ENCODE assay signal across 28 cellular contexts in the genomic region with DNA sequence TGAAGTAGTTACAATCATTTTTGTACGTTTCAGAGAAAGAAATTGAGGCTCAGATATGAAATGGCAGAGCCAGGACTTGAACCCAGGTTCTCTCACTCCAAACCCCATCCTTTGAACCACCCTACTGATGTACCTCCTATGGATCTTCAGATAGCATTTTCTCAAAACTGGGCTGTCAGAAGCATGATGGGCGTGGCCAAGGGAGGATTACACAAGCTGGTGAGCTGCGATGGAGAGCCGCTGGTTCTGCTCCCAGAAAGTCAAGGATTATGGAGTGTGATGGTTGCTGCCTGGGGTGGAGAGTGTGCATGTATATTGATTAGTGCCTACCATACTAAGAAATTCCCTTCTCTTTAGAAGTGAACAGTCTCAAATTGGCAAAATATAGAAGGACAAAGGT.
"Had no signal": no experiment of that assay in that cellular context is flagged by ENCODE, and none has a peak within 500 bp of the region (broad histone marks: within the 10 kb centered on the region; RNA-seq: fewer than 3 reads in every experiment).

No MANE protein-coding gene starts in this region.

- H3K27me3 ChIP-seq: left lung, neural progenitor cell, neutrophil, right atrium auricular region, right lobe of liver, stomach, testis, thyroid gland, transverse colon, upper lobe of left lung, vagina had no signal

- H3K4me2 ChIP-seq: neural progenitor cell, smooth muscle cell had no signal

- DNase-seq: hippocampal formation; kidney; left colon; left lung; lower lobe of right lung; mammary epithelial cell; mesenchymal stem cell; naive thymus-derived CD8-positive, alpha-beta T cell; nephron progenitor cell; occipital lobe; right lobe of liver; stimulated activated CD4-positive, alpha-beta T cell treated with anti-CD3 and anti-CD28 coated beads, Interleukin-12 subunit alpha, Interleukin-12 subunit beta, amount 100 ng/mL, for 4 hours; stimulated activated CD4-positive, alpha-beta T cell treated with anti-CD3 and anti-CD28 coated beads, Interleukin-15, amount 100 ng/mL, for 24 hours; stimulated activated CD4-positive, alpha-beta T cell treated with anti-CD3 and anti-CD28 coated beads, Interleukin-2, amount 100 ng/mL, for 24 hours; stimulated activated CD4-positive, alpha-beta T cell treated with anti-CD3 and anti-CD28 coated beads, Interleukin-4, amount 100 ng/mL, for 1 hour; stimulated activated naive B cell treated with anti-CD40 and anti-IgM and Interleukin-4, amounts not matched to agents 10 μg/mL and 1 μg/mL and 100 μg/mL, for 72 hours; stimulated activated naive CD8-positive, alpha-beta T cell treated with anti-CD3 and anti-CD28 coated beads, Interleukin-15, Interleukin-2, amounts not matched to agents 100 U/mL and 50 U/mL, for 24 hours; stomach; testis; thyroid gland; transverse colon; upper lobe of left lung had no signal

- H3K4me1 Mint-ChIP-seq: neural progenitor cell; stimulated activated naive B cell treated with anti-CD40 and anti-IgM and Interleukin-4, amounts not matched to agents 10 μg/mL and 1 μg/mL and 100 μg/mL, for 72 hours had no signal

- H3K9ac ChIP-seq: neural progenitor cell had no signal

- H3K4me3 ChIP-seq: left lung, lower lobe of right lung, neural progenitor cell, right atrium auricular region, right lobe of liver, smooth muscle cell, stomach, testis, thyroid gland, transverse colon, upper lobe of left lung, vagina had no signal

- H3K4me1 ChIP-seq: neural progenitor cell, vagina had no signal

- H3K27ac ChIP-seq: left lung, lower lobe of right lung, neural progenitor cell, neutrophil, right atrium auricular region, right lobe of liver, stomach, testis, transverse colon, upper lobe of left lung, vagina had no signal

- H3K27ac Mint-ChIP-seq: nephron progenitor cell; neural progenitor cell; progenitor cell of endocrine pancreas; stimulated activated naive B cell treated with anti-CD40 and anti-IgM and Interleukin-4, amounts not matched to agents 10 μg/mL and 1 μg/mL and 100 μg/mL, for 72 hours had no signal

- H3K4me3 Mint-ChIP-seq: naive thymus-derived CD8-positive, alpha-beta T cell; nephron progenitor cell; neural progenitor cell; stimulated activated naive B cell treated with anti-CD40 and anti-IgM and Interleukin-4, amounts not matched to agents 10 μg/mL and 1 μg/mL and 100 μg/mL, for 72 hours had no signal

- H3K36me3 ChIP-seq: left lung, lower lobe of right lung, neural progenitor cell, neutrophil, right atrium auricular region, right lobe of liver, stomach, thyroid gland, transverse colon, upper lobe of left lung, vagina had no signal

- H3K27me3 Mint-ChIP-seq: naive thymus-derived CD8-positive, alpha-beta T cell; progenitor cell of endocrine pancreas; stimulated activated naive B cell treated with anti-CD40 and anti-IgM and Interleukin-4, amounts not matched to agents 10 μg/mL and 1 μg/mL and 100 μg/mL, for 72 hours had no signal

- H3K9me3 ChIP-seq: lower lobe of right lung, neutrophil, right lobe of liver, testis, thyroid gland, transverse colon, upper lobe of left lung, vagina had no signal

- H2AFZ ChIP-seq: neural progenitor cell had no signal

- H3K36me3 Mint-ChIP-seq: neural progenitor cell had no signal

- ATAC-seq: left colon; left lung; lower lobe of right lung; naive thymus-derived CD8-positive, alpha-beta T cell; right lobe of liver; stimulated activated naive B cell treated with anti-CD40 and anti-IgM and Interleukin-4, amounts not matched to agents 10 μg/mL and 1 μg/mL and 100 μg/mL, for 72 hours; stimulated activated naive CD8-positive, alpha-beta T cell treated with anti-CD3 and anti-CD28 coated beads, Interleukin-15, Interleukin-2, amounts not matched to agents 100 U/mL and 50 U/mL, for 24 hours had no signal
